Comparison of ENCODE assay signal across 1 cellular context in the genomic region with DNA sequence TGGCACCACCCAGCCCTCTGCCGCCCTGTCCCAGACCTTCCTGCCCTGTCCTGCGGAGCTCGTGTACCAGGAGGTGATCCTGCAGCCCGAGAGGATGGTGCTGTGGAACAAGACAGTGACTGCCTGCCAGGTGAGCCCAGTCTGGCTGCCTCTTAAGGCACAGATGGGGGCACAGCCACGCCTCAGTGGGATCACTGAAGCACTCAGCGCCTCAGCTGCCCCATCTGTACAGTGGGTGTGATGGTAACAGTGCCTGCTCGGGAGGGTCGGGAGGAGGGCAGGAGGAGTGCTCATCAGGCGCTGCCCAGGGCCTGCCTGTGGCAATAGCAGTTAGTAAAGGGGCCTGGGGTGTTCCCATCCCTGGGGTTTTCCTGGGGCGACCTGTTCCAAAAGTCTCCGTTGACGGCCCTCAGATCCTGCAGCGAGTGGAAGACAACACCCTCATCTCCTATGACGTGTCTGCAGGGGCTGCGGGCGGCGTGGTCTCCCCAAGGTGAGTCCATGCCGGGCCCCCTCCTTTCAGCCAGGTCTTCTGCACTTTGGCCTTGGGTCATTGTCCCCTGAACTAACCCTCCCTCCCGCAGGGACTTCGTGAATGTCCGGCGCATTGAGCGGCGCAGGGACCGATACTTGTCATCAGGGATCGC.
TF ChIP-seq lines count a peak whose summit lies in the region.

No MANE protein-coding gene starts in this region.

TF ChIP-seq in WTC11, 78 proteins besides CTCF, POLR2A, EP300 and RAD21 (continued from another document):
- TF ChIP-seq ZNF219 (CRISPR knock-in tag; IDR thresholded peaks at IDR 0.05; ENCODE audit: borderline replicate concordance) (no peak), HMGA2 (CRISPR knock-in tag; IDR thresholded peaks at IDR 0.05) (no peak)
- TF ChIP-seq, protein P1, sequence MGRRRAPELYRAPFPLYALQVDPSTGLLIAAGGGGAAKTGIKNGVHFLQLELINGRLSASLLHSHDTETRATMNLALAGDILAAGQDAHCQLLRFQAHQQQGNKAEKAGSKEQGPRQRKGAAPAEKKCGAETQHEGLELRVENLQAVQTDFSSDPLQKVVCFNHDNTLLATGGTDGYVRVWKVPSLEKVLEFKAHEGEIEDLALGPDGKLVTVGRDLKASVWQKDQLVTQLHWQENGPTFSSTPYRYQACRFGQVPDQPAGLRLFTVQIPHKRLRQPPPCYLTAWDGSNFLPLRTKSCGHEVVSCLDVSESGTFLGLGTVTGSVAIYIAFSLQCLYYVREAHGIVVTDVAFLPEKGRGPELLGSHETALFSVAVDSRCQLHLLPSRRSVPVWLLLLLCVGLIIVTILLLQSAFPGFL (CRISPR knock-in tag; IDR thresholded peaks at IDR 0.05; ENCODE audit: borderline replicate concordance): no peak
TF ChIP-seq in WTC11: peak in this region for 0.
